1 cellular context compared by ENCODE assay signal in the genomic region with DNA sequence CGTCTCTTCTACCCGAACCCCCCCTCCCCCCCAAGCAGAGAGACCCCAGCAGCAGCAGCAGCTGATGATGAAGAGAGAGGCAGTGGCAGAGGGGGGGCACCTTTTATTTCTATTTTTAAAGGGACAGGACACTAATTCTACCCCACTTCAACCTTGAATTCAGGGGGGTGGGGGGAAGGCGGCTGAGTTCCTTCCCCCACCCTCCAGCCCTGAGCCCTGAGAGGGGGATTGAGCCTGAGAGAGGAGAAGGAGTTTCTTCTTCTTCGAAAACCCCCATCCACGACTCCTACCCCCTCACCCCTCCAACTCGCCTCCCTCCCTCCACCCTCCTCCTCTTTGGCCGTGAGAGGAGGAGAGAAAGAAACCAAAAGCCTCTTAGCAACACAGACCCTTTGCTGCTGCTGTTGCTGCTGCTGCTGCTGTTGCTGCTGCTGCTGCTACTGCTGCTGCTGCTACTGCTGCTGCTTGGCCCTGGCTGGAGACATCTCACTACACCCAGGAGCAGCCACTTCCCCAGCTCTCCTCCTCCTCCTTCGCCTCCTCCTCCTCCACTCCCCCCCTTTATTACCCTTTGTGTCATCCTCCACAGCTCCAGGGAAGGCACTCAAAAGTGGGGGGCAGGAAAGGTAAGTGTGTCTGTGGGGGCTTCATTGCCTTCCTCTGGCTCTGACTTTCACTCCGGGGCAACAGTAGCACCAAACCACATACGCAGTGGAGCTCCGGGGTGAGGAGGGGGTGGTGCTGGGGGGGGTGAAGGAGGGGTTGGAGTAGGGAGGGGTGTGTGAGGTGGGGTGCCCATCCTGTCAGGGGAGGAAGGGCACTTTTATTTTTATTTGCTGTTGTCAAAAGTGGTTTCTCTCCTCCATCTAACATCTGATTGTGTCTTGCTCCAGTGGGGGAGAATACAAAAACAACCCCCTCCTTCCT.
TF ChIP-seq lines count a peak whose summit lies in the region.

A gene (plus strand): TSS at position 33 of the 927 bp plus-strand sequence.

TF ChIP-seq in WTC11, 78 proteins besides CTCF, POLR2A, EP300 and RAD21 (continued from another document):
- TF ChIP-seq NFATC4 (CRISPR knock-in tag; IDR thresholded peaks at IDR 0.05), result no peak
- no peak for TF ChIP-seq ZNF423 (CRISPR knock-in tag; IDR thresholded peaks at IDR 0.05)
- TF ChIP-seq ATF1 (CRISPR knock-in tag; IDR thresholded peaks at IDR 0.05), result no peak
- TF ChIP-seq KAT7 (CRISPR knock-in tag; IDR thresholded peaks at IDR 0.05; ENCODE audit: borderline replicate concordance), result no peak
